In genomic region chr3:49165771-49166751, GRCh38 we compare ENCODE assay signal across 8 cellular contexts. TPM values are rescaled to one million over a fixed set of nuclear protein-coding genes. Genes with fewer than 3 reads are reported as not detected.
DNase-seq lines count a peak whose midpoint lies in the region; ATAC-seq and TF ChIP-seq lines count a peak whose summit lies in the region.

CCDC71 (minus strand) TSS chr3:49166331; CDS start chr3:49164208, 2,123 bp downstream.

- H3K9me3 ChIP-seq in OCI-LY1 (ENCODE audit: low read length) (no peaks in the 10 kb centered on the region), mucosa of rectum (ENCODE audit: control insufficient read depth in 2 of 2, low read length in 2 of 2) (no peaks in the 10 kb centered on the region)

- H3K4me1 ChIP-seq in OCI-LY1 (ENCODE audit: insufficient read depth, low read length, severe bottlenecking) = peaks cover 23% of the 10 kb centered on the region
- H3K4me1 ChIP-seq in mucosa of rectum (ENCODE audit: control insufficient read depth in 2 of 2, insufficient read depth in 2 of 2, low read length in 2 of 2) = peaks cover 12 to 22% of the 10 kb centered on the region in 2 donors

- H3K9ac ChIP-seq in OCI-LY1 (ENCODE audit: low read length) = peak within 1 kb of the TSS; percentile 87
- peak within 1 kb of the TSS; percentile 72 to 75 for H3K9ac ChIP-seq in mucosa of rectum (ENCODE audit: low read depth in 1 of 2, low read length in 2 of 2)

- H3K4me3 ChIP-seq in OCI-LY1 (ENCODE audit: low read depth, low read length, poor library complexity, severe bottlenecking) = peak within 1 kb of the TSS; percentile 95
- H3K4me3 ChIP-seq in epithelial cell of proximal tubule (ENCODE audit: low read depth, low read length) = peak within 1 kb of the TSS; percentile 98
- H3K4me3 ChIP-seq in mucosa of rectum (ENCODE audit: low read length in 2 of 2) = peak within 1 kb of the TSS; percentile 81 to 89

- peaks cover 10% of the 10 kb centered on the region for H3K79me2 ChIP-seq in OCI-LY1 (ENCODE audit: insufficient read depth, low read length)

- DNase-seq in NCI-H1417 (lab: John Stamatoyannopoulos, UW) (peak; percentile 56 to 70 (median 61)), NCI-H1417 treated with DMSO at 0.1 percent for 48 hours (lab: John Stamatoyannopoulos, UW) (no peak), activated T-cell treated with anti-CD3 and anti-CD28 coated beads for 1 hour (ENCODE audit: low read depth) (peak; percentile 64), epithelial cell of proximal tubule (ENCODE audit: low read depth) (no peak)
- DNase-seq in stimulated activated CD8-positive, alpha-beta memory T cell treated with anti-CD3 and anti-CD28 coated beads, Interleukin-4, amount 100 ng/mL, for 4 hours (ENCODE audit: low read depth in 2 of 2, low spot score in 1 of 2) = peak; percentile 44 to 58

- H3K36me3 ChIP-seq in OCI-LY1 (ENCODE audit: insufficient read depth, low read length) (peaks cover 34% of the 10 kb centered on the region), mucosa of rectum (ENCODE audit: control insufficient read depth in 2 of 2, insufficient read depth in 2 of 2, low read length in 2 of 2) (peaks cover 14 to 17% of the 10 kb centered on the region in 2 donors)

- ATAC-seq in HG03196 (IDR thresholded peaks at IDR 0.05; ENCODE audit: unreplicated experiment) = peak; percentile 70

- H3K27ac ChIP-seq in OCI-LY1 (ENCODE audit: low read depth, low read length, poor library complexity, severe bottlenecking) (peak within 1 kb of the TSS; percentile 42), mucosa of rectum (ENCODE audit: low read depth in 2 of 2, low read length in 2 of 2) (peak within 1 kb of the TSS; percentile 70 to 75)

- H3F3A ChIP-seq in OCI-LY1 (ENCODE audit: insufficient read depth, low read length) = no peaks in the 10 kb centered on the region

- H2AFZ ChIP-seq in OCI-LY1 (ENCODE audit: low read length) = peak within 1 kb of the TSS; percentile 68; the same call in 1 of the 2 replicates

- TF ChIP-seq CTCF in OCI-LY1 (IDR thresholded peaks at IDR 0.05; ENCODE audit: low read length) = no peak
- TF ChIP-seq CTCF in epithelial cell of proximal tubule (conservative IDR thresholded peaks at IDR 0.05; ENCODE audit: low read depth, low read length) = no peak

- no peaks in the 10 kb centered on the region for H3K9me2 ChIP-seq in OCI-LY1 (ENCODE audit: low read depth, low read length)

- no peaks in the 10 kb centered on the region for H4K20me1 ChIP-seq in OCI-LY1 (ENCODE audit: insufficient read depth, low read length)

- H3K27me3 ChIP-seq in OCI-LY1 (ENCODE audit: insufficient read depth, low read length) = no peaks in the 10 kb centered on the region
- H3K27me3 ChIP-seq in mucosa of rectum (ENCODE audit: control insufficient read depth in 2 of 2, insufficient read depth in 2 of 2, low read length in 2 of 2) = no peaks in the 10 kb centered on the region

- H3K4me2 ChIP-seq in OCI-LY1 (ENCODE audit: low read length) = peak within 1 kb of the TSS; percentile 94

RNA-seq across cellular contexts. Expression of gene CCDC71, which starts in this region (rescaled TPM):
- total RNA-seq in epithelial cell of proximal tubule = 33.4 and 44.4 TPM in 2 replicates

Comparison
In these comparisons a context has a peak if more than half of its experiments do, and no peak if none do; other contexts are left out.
1. DNase-seq: peak in NCI-H1417 (3 of 3), activated T-cell treated with anti-CD3 and anti-CD28 coated beads for 1 hour (single experiment) and stimulated activated CD8-positive, alpha-beta memory T cell treated with anti-CD3 and anti-CD28 coated beads, Interleukin-4, amount 100 ng/mL, for 4 hours (2 of 2); none in NCI-H1417 treated with DMSO at 0.1 percent for 48 hours (single experiment) and epithelial cell of proximal tubule (single experiment).
2. Peak in every context shown above with its lines, with median percentiles within 50 percentile points of each other: H3K4me3 ChIP-seq.